ENCODE assay signal across 1 cellular context in genomic region chr12:38547586-38547985, GRCh38.
TF ChIP-seq lines count a peak whose summit lies in the region.

No MANE protein-coding gene starts in this region.

TF ChIP-seq in WTC11, 78 proteins besides CTCF, POLR2A, EP300 and RAD21 (continued from another document):
- no peak for TF ChIP-seq ZMAT4 (CRISPR knock-in tag; IDR thresholded peaks at IDR 0.05)
- TF ChIP-seq, protein P1, sequence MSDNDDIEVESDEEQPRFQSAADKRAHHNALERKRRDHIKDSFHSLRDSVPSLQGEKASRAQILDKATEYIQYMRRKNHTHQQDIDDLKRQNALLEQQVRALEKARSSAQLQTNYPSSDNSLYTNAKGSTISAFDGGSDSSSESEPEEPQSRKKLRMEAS (CRISPR knock-in tag; IDR thresholded peaks at IDR 0.05) = no peak
- TF ChIP-seq, protein P2, sequence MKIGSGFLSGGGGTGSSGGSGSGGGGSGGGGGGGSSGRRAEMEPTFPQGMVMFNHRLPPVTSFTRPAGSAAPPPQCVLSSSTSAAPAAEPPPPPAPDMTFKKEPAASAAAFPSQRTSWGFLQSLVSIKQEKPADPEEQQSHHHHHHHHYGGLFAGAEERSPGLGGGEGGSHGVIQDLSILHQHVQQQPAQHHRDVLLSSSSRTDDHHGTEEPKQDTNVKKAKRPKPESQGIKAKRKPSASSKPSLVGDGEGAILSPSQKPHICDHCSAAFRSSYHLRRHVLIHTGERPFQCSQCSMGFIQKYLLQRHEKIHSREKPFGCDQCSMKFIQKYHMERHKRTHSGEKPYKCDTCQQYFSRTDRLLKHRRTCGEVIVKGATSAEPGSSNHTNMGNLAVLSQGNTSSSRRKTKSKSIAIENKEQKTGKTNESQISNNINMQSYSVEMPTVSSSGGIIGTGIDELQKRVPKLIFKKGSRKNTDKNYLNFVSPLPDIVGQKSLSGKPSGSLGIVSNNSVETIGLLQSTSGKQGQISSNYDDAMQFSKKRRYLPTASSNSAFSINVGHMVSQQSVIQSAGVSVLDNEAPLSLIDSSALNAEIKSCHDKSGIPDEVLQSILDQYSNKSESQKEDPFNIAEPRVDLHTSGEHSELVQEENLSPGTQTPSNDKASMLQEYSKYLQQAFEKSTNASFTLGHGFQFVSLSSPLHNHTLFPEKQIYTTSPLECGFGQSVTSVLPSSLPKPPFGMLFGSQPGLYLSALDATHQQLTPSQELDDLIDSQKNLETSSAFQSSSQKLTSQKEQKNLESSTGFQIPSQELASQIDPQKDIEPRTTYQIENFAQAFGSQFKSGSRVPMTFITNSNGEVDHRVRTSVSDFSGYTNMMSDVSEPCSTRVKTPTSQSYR (CRISPR knock-in tag; IDR thresholded peaks at IDR 0.05) = no peak
- no peak for TF ChIP-seq MXD4 (CRISPR knock-in tag; IDR thresholded peaks at IDR 0.05; ENCODE audit: borderline replicate concordance)
- TF ChIP-seq, protein P3, sequence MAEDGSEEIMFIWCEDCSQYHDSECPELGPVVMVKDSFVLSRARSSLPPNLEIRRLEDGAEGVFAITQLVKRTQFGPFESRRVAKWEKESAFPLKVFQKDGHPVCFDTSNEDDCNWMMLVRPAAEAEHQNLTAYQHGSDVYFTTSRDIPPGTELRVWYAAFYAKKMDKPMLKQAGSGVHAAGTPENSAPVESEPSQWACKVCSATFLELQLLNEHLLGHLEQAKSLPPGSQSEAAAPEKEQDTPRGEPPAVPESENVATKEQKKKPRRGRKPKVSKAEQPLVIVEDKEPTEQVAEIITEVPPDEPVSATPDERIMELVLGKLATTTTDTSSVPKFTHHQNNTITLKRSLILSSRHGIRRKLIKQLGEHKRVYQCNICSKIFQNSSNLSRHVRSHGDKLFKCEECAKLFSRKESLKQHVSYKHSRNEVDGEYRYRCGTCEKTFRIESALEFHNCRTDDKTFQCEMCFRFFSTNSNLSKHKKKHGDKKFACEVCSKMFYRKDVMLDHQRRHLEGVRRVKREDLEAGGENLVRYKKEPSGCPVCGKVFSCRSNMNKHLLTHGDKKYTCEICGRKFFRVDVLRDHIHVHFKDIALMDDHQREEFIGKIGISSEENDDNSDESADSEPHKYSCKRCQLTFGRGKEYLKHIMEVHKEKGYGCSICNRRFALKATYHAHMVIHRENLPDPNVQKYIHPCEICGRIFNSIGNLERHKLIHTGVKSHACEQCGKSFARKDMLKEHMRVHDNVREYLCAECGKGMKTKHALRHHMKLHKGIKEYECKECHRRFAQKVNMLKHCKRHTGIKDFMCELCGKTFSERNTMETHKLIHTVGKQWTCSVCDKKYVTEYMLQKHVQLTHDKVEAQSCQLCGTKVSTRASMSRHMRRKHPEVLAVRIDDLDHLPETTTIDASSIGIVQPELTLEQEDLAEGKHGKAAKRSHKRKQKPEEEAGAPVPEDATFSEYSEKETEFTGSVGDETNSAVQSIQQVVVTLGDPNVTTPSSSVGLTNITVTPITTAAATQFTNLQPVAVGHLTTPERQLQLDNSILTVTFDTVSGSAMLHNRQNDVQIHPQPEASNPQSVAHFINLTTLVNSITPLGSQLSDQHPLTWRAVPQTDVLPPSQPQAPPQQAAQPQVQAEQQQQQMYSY (CRISPR knock-in tag; IDR thresholded peaks at IDR 0.05) = no peak
- no peak for TF ChIP-seq USF2 (CRISPR knock-in tag; IDR thresholded peaks at IDR 0.05)
- no peak for TF ChIP-seq PREB (CRISPR knock-in tag; IDR thresholded peaks at IDR 0.05; ENCODE audit: borderline replicate concordance)
- no peak for TF ChIP-seq ETV6 (CRISPR knock-in tag; IDR thresholded peaks at IDR 0.05)
- TF ChIP-seq FOXP1 (CRISPR knock-in tag; IDR thresholded peaks at IDR 0.05; ENCODE audit: borderline replicate concordance) = no peak
- no peak for TF ChIP-seq GABPB1 (CRISPR knock-in tag; IDR thresholded peaks at IDR 0.05)
